18 cellular contexts compared by ENCODE assay signal in genomic region chr17:251531-251930, GRCh38.
DNase-seq lines count a peak whose midpoint lies in the region; ATAC-seq and TF ChIP-seq lines count a peak whose summit lies in the region.
"Had no signal": no experiment of that assay in that cellular context is flagged by ENCODE, and none has a peak within 500 bp of the region (broad histone marks: within the 10 kb centered on the region; RNA-seq: fewer than 3 reads in every experiment).

No MANE protein-coding gene starts in this region.

- no peak overlapping the region for H3K4me3 ChIP-seq in adrenal gland
- no peak overlapping the region for H3K4me3 ChIP-seq in lower lobe of right lung
- H3K4me3 ChIP-seq in spleen: no peak overlapping the region
- H3K4me3 ChIP-seq: HAP-1, Peyer's patch had no signal

- DNase-seq in activated naive CD8-positive, alpha-beta T cell treated with anti-CD3 and anti-CD28 coated beads, Interleukin-2, amount 10 ng/mL, durations not matched to agents 7 days and 5 days: peak; percentile 15
- DNase-seq in activated naive CD8-positive, alpha-beta T cell treated with anti-CD3 and anti-CD28 coated beads for 36 hours: no peak
- DNase-seq in adrenal gland (peak in 5 of 7 donors; percentile 3 to 18 (median 5)), lower lobe of right lung (peak; percentile 40), spleen (peak; percentile 49), osteocyte (ENCODE audit: extremely low spot score, unreplicated experiment) (no peak)
- DNase-seq in central memory CD4-positive, alpha-beta T cell: no peak
- DNase-seq: AML-193; CD4-positive, CD25-positive, alpha-beta regulatory T cell; DMS53; MV-4-11; NCI-H1417 treated with DMSO at 0.1 percent for 48 hours; NCI-H2029 treated with DMSO at 0.1 percent for 48 hours; NCI-H524 had no signal

- H3K27ac ChIP-seq in adrenal gland (no peak overlapping the region), lower lobe of right lung (no peak overlapping the region), spleen (no peak overlapping the region)
- H3K27ac ChIP-seq: Peyer's patch had no signal

- POLR2A ChIA-PET in activated naive CD8-positive, alpha-beta T cell treated with anti-CD3 and anti-CD28 coated beads, Interleukin-2, amount 10 ng/mL, durations not matched to agents 7 days and 5 days (lab: Charles Lee): no interaction called here

- H3K36me3 Mint-ChIP-seq in activated naive CD8-positive, alpha-beta T cell treated with anti-CD3 and anti-CD28 coated beads, Interleukin-2, amount 10 ng/mL, durations not matched to agents 7 days and 5 days: no peaks in the 10 kb centered on the region
- no peaks in the 10 kb centered on the region for H3K36me3 Mint-ChIP-seq in activated naive CD8-positive, alpha-beta T cell treated with anti-CD3 and anti-CD28 coated beads for 36 hours
- H3K36me3 Mint-ChIP-seq in osteocyte (ENCODE audit: unreplicated experiment): no peaks in the 10 kb centered on the region
- H3K36me3 Mint-ChIP-seq: CD4-positive, CD25-positive, alpha-beta regulatory T cell; IgD-negative memory B cell had no signal

- TF ChIP-seq CTCF in adrenal gland (IDR thresholded peaks at IDR 0.05) (no peak), lower lobe of right lung (IDR thresholded peaks at IDR 0.05) (no peak), spleen (IDR thresholded peaks at IDR 0.05 in 8 of 11, conservative IDR thresholded peaks at IDR 0.05 in 3 of 11) (no peak), osteocyte (IDR thresholded peaks at IDR 0.05) (no peak)

- H3K4me1 Mint-ChIP-seq in activated naive CD8-positive, alpha-beta T cell treated with anti-CD3 and anti-CD28 coated beads, Interleukin-2, amount 10 ng/mL, durations not matched to agents 7 days and 5 days: no peaks in the 10 kb centered on the region
- H3K4me1 Mint-ChIP-seq in activated naive CD8-positive, alpha-beta T cell treated with anti-CD3 and anti-CD28 coated beads for 36 hours: no peaks in the 10 kb centered on the region
- H3K4me1 Mint-ChIP-seq in osteocyte (ENCODE audit: unreplicated experiment): no peaks in the 10 kb centered on the region
- H3K4me1 Mint-ChIP-seq: CD4-positive, CD25-positive, alpha-beta regulatory T cell; IgD-negative memory B cell had no signal

- intact Hi-C loops in adrenal gland (cut with DNase I) (no loop called here), lower lobe of right lung (cut with DNase I) (no loop called here), spleen (cut with DNase I; ENCODE audit: low total_unique reads) (no loop called here)

- H3K27ac Mint-ChIP-seq in activated naive CD8-positive, alpha-beta T cell treated with anti-CD3 and anti-CD28 coated beads, Interleukin-2, amount 10 ng/mL, durations not matched to agents 7 days and 5 days: no peak overlapping the region
- no peak overlapping the region for H3K27ac Mint-ChIP-seq in activated naive CD8-positive, alpha-beta T cell treated with anti-CD3 and anti-CD28 coated beads for 36 hours
- no peak overlapping the region for H3K27ac Mint-ChIP-seq in osteocyte (ENCODE audit: unreplicated experiment)
- H3K27ac Mint-ChIP-seq: CD4-positive, CD25-positive, alpha-beta regulatory T cell had no signal

- H3K27me3 ChIP-seq in adrenal gland (no peaks in the 10 kb centered on the region), lower lobe of right lung (ENCODE audit: low read depth) (no peaks in the 10 kb centered on the region), spleen (replicated peaks in 1 of 7) (no peaks in the 10 kb centered on the region)
- H3K27me3 ChIP-seq: Peyer's patch had no signal

- H3K9me3 ChIP-seq in adrenal gland (replicated peaks in 1 of 3): no peaks in the 10 kb centered on the region
- H3K9me3 ChIP-seq in lower lobe of right lung: no peaks in the 10 kb centered on the region
- no peaks in the 10 kb centered on the region for H3K9me3 ChIP-seq in spleen
- H3K9me3 ChIP-seq: HAP-1, Peyer's patch had no signal

- H3K4me1 ChIP-seq in adrenal gland (replicated peaks in 1 of 2) (no peaks in the 10 kb centered on the region), lower lobe of right lung (peaks cover 13% of the 10 kb centered on the region), spleen (peaks cover 0 to 18% (median 12%) of the 10 kb centered on the region in 6 donors)
- H3K4me1 ChIP-seq: HAP-1, Peyer's patch had no signal

- WGBS in adrenal gland, 4 donors: 92 to 98% (median 94%) methylated on average over 9 to 12 of the region's 12 CpGs
- WGBS in spleen, 5 donors: 85 to 94% (median 90%) methylated on average over 12 of the region's 12 CpGs

- no peak overlapping the region for H3K4me3 Mint-ChIP-seq in activated naive CD8-positive, alpha-beta T cell treated with anti-CD3 and anti-CD28 coated beads, Interleukin-2, amount 10 ng/mL, durations not matched to agents 7 days and 5 days
- no peak overlapping the region for H3K4me3 Mint-ChIP-seq in activated naive CD8-positive, alpha-beta T cell treated with anti-CD3 and anti-CD28 coated beads for 36 hours
- no peak overlapping the region for H3K4me3 Mint-ChIP-seq in osteocyte (ENCODE audit: unreplicated experiment)
- H3K4me3 Mint-ChIP-seq: CD4-positive, CD25-positive, alpha-beta regulatory T cell; IgD-negative memory B cell had no signal

- H3K36me3 ChIP-seq in adrenal gland (replicated peaks in 1 of 2): no peaks in the 10 kb centered on the region
- no peaks in the 10 kb centered on the region for H3K36me3 ChIP-seq in lower lobe of right lung
- peaks cover 0 to 9% (median 0%) of the 10 kb centered on the region in 6 donors for H3K36me3 ChIP-seq in spleen
- H3K36me3 ChIP-seq: HAP-1, Peyer's patch had no signal

- TF ChIP-seq POLR2A in adrenal gland (IDR thresholded peaks at IDR 0.05) (no peak), spleen (IDR thresholded peaks at IDR 0.05) (no peak)

- no peak for ATAC-seq in activated naive CD8-positive, alpha-beta T cell treated with anti-CD3 and anti-CD28 coated beads, Interleukin-2, amount 10 ng/mL, durations not matched to agents 7 days and 5 days (ENCODE audit: low read depth)
- no peak for ATAC-seq in lower lobe of right lung
- no peak for ATAC-seq in GM19452 (IDR thresholded peaks at IDR 0.05; ENCODE audit: unreplicated experiment)

- H3K27me3 Mint-ChIP-seq in activated naive CD8-positive, alpha-beta T cell treated with anti-CD3 and anti-CD28 coated beads, Interleukin-2, amount 10 ng/mL, durations not matched to agents 7 days and 5 days: no peaks in the 10 kb centered on the region
- H3K27me3 Mint-ChIP-seq in activated naive CD8-positive, alpha-beta T cell treated with anti-CD3 and anti-CD28 coated beads for 36 hours: no peaks in the 10 kb centered on the region
- H3K27me3 Mint-ChIP-seq in osteocyte (ENCODE audit: unreplicated experiment): peaks cover 7% of the 10 kb centered on the region
- H3K27me3 Mint-ChIP-seq: CD4-positive, CD25-positive, alpha-beta regulatory T cell; IgD-negative memory B cell had no signal

- no peaks in the 10 kb centered on the region for H3K9me3 Mint-ChIP-seq in activated naive CD8-positive, alpha-beta T cell treated with anti-CD3 and anti-CD28 coated beads, Interleukin-2, amount 10 ng/mL, durations not matched to agents 7 days and 5 days
- H3K9me3 Mint-ChIP-seq in activated naive CD8-positive, alpha-beta T cell treated with anti-CD3 and anti-CD28 coated beads for 36 hours: no peaks in the 10 kb centered on the region
- no peaks in the 10 kb centered on the region for H3K9me3 Mint-ChIP-seq in osteocyte (ENCODE audit: unreplicated experiment)
- H3K9me3 Mint-ChIP-seq: CD4-positive, CD25-positive, alpha-beta regulatory T cell; IgD-negative memory B cell had no signal

Comparison
In these comparisons a context has a peak if more than half of its experiments do, and no peak if none do; other contexts are left out.
1. DNase-seq: peak in activated naive CD8-positive, alpha-beta T cell treated with anti-CD3 and anti-CD28 coated beads, Interleukin-2, amount 10 ng/mL, durations not matched to agents 7 days and 5 days (single experiment), adrenal gland (5 of 7), lower lobe of right lung (single experiment) and spleen (single experiment); none in activated naive CD8-positive, alpha-beta T cell treated with anti-CD3 and anti-CD28 coated beads for 36 hours (single experiment), central memory CD4-positive, alpha-beta T cell (single experiment) and osteocyte (single experiment).